ENCODE assay signal across 15 cellular contexts in the genomic region with DNA sequence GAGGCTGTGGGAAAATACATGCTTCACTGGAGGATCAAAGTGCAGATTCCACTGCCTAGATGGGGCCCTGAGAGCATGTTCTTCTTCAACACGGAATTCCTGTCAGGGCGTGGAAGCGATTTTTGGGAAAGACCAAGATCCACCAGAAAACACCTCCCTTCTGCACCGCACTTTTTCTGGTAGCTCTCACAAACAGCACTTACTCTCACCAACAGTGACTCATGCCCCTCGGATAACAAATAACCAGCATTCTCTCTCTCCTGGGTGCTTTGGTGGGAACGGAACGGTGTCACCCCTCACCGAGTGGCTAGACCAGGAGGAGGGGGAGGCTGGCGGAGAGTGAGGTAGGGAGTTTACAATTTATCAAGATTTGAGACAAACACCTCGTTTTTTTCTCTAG. TPM values are rescaled to one million over a fixed set of nuclear protein-coding genes. Genes with fewer than 3 reads are reported as not detected.
DNase-seq lines count a peak whose midpoint lies in the region; ATAC-seq and TF ChIP-seq lines count a peak whose summit lies in the region.
"Had no signal": no experiment of that assay in that cellular context is flagged by ENCODE, and none has a peak within 500 bp of the region (broad histone marks: within the 10 kb centered on the region; RNA-seq: fewer than 3 reads in every experiment).

No MANE protein-coding gene starts in this region.

- H3K27ac ChIP-seq in H9 (ENCODE audit: insufficient read length, low read depth, low read length) (no peak overlapping the region), iPS-20b (ENCODE audit: low read length) (no peak overlapping the region), suprapubic skin (no peak overlapping the region)

- in situ Hi-C loops in astrocyte of the spinal cord (cut with HindIII; ENCODE audit: low sequenced_read_pairs): no loop called here

- peak overlapping the region in 1 of 2 experiments; percentile 10; a peak in 1 of 5 replicates for H3K4me3 Mint-ChIP-seq in H9
- H3K4me3 Mint-ChIP-seq: activated naive CD4-positive, alpha-beta T cell treated with anti-CD3 and anti-CD28 coated beads, Interleukin-2, amount 10 ng/mL, durations not matched to agents 7 days and 5 days had no signal

- no peak overlapping the region for H4K91ac ChIP-seq in H9 (ENCODE audit: insufficient read length, low read depth, low read length)

- H3K36me3 ChIP-seq in iPS-20b (ENCODE audit: insufficient read depth, low read depth, low read length): no peaks in the 10 kb centered on the region
- no peaks in the 10 kb centered on the region for H3K36me3 ChIP-seq in suprapubic skin

- H3K79me2 ChIP-seq in H9 (ENCODE audit: insufficient read depth, low read length): no peaks in the 10 kb centered on the region

- TF ChIP-seq EP300 in suprapubic skin (IDR thresholded peaks at IDR 0.05): no peak

- peak overlapping the region in 2 of 3 experiments; percentile 16 to 29; a peak in 2 of 7 replicates for H3K27ac Mint-ChIP-seq in H9
- H3K27ac Mint-ChIP-seq: activated naive CD4-positive, alpha-beta T cell treated with anti-CD3 and anti-CD28 coated beads, Interleukin-2, amount 10 ng/mL, durations not matched to agents 7 days and 5 days had no signal

- WGBS in H9 (ENCODE audit: extremely low coverage, insufficient read length, low lambda C conversion rate): no CpG with 5 or more reads among the region's 10 CpGs
- 59% methylated on average over 10 of the region's 10 CpGs for WGBS in suprapubic skin

- no peak overlapping the region for H3K4ac ChIP-seq in H9 (ENCODE audit: low read depth, low read length)

- H3K9me3 Mint-ChIP-seq in H9: no peaks in the 10 kb centered on the region

- intact Hi-C loops in sciatic nerve (cut with DNase I): no loop called here

- H3K56ac ChIP-seq in H9 (ENCODE audit: insufficient read length, low read depth, low read length): no peak overlapping the region

- H2BK120ac ChIP-seq in H9 (ENCODE audit: low read depth, low read length, poor library complexity, severe bottlenecking): no peak overlapping the region

- H3K27me3 Mint-ChIP-seq in H9 (ENCODE audit: low read depth): no peaks in the 10 kb centered on the region; the same call in 1 of the 2 replicates
- H3K27me3 Mint-ChIP-seq: activated naive CD4-positive, alpha-beta T cell treated with anti-CD3 and anti-CD28 coated beads, Interleukin-2, amount 10 ng/mL, durations not matched to agents 7 days and 5 days had no signal

- H3K9ac ChIP-seq in H9 (ENCODE audit: extremely low read depth, insufficient read length, low read length) (no peak overlapping the region), iPS-20b (ENCODE audit: low read depth, low read length) (peak overlapping the region; percentile 26; the same call in 1 of the 2 replicates)

- H3K9me3 ChIP-seq in H9 (ENCODE audit: control insufficient read depth, low read depth, low read length) (no peaks in the 10 kb centered on the region), iPS-20b (ENCODE audit: insufficient read depth, low read depth, low read length) (no peaks in the 10 kb centered on the region), suprapubic skin (no peaks in the 10 kb centered on the region)

- H3K4me1 Mint-ChIP-seq in H9: peaks cover 12 to 14% of the 10 kb centered on the region in 2 experiments
- H3K4me1 Mint-ChIP-seq: activated naive CD4-positive, alpha-beta T cell treated with anti-CD3 and anti-CD28 coated beads, Interleukin-2, amount 10 ng/mL, durations not matched to agents 7 days and 5 days had no signal

- H4K8ac ChIP-seq in H9 (replicated peaks; ENCODE audit: insufficient read length, low read depth, low read length): no peak overlapping the region

- H3K4me1 ChIP-seq in H9 (ENCODE audit: insufficient read depth, low read length) (peaks cover 5% of the 10 kb centered on the region; the same call in 1 of the 2 replicates), iPS-20b (ENCODE audit: insufficient read depth, low read length) (peaks cover 17% of the 10 kb centered on the region), suprapubic skin (no peaks in the 10 kb centered on the region)

- H2BK20ac ChIP-seq in H9 (ENCODE audit: low read depth, low read length, poor library complexity, severe bottlenecking): no peak overlapping the region

- no peaks in the 10 kb centered on the region for H3K27me3 ChIP-seq in H9 (ENCODE audit: insufficient read depth, low read length)
- H3K27me3 ChIP-seq in iPS-20b (ENCODE audit: insufficient read depth, low read length): no peaks in the 10 kb centered on the region
- no peaks in the 10 kb centered on the region for H3K27me3 ChIP-seq in suprapubic skin

- TF ChIP-seq POLR2A in suprapubic skin (IDR thresholded peaks at IDR 0.05): no peak

- no peaks in the 10 kb centered on the region for H4K20me1 ChIP-seq in H9 (ENCODE audit: control insufficient read depth, insufficient read depth, insufficient read length)

- no peaks in the 10 kb centered on the region for H3K79me1 ChIP-seq in H9 (ENCODE audit: insufficient read depth, low read depth, low read length, poor library complexity, severe bottlenecking)

- no peak overlapping the region for H3K23ac ChIP-seq in H9 (ENCODE audit: insufficient read length, low read depth, low read length)

- no peak overlapping the region for H2AK5ac ChIP-seq in H9 (ENCODE audit: insufficient read length, low read length)

- no peaks in the 10 kb centered on the region for H3K23me2 ChIP-seq in H9 (ENCODE audit: insufficient read length, low read depth, low read length, poor library complexity, severe bottlenecking)

- peak; percentile 56 for DNase-seq in H9
- DNase-seq in astrocyte of the spinal cord (ENCODE audit: low read depth, low spot score): peak; percentile 23
- DNase-seq in sciatic nerve (ENCODE audit: low spot score): no peak
- DNase-seq in stimulated activated CD4-positive, alpha-beta T cell treated with anti-CD3 and anti-CD28 coated beads, Interleukin-4, amount 100 ng/mL, for 4 hours: no peak
- DNase-seq in DMS 273 treated with DMSO at 0.1 percent for 48 hours (lab: John Stamatoyannopoulos, UW): no peak
- DNase-seq in suprapubic skin (ENCODE audit: low spot score in 2 of 2): no peak
- DNase-seq in NCI-H82 (lab: John Stamatoyannopoulos, UW): no peak
- DNase-seq: activated CD4-positive, alpha-beta T cell treated with anti-CD3 and anti-CD28 coated beads, Interleukin-2, amount 50 U/mL, for 1 hour; activated naive CD4-positive, alpha-beta T cell treated with anti-CD3 and anti-CD28 coated beads, Interleukin-2, amount 10 ng/mL, durations not matched to agents 7 days and 5 days; effector memory CD4-positive, alpha-beta T cell; MV-4-11; NCI-H69; occipital lobe had no signal

- H3K4me2 ChIP-seq in H9 (ENCODE audit: insufficient read depth, insufficient read length, low read length): peak overlapping the region; percentile 36

- H3K4me3 ChIP-seq in astrocyte of the spinal cord (ENCODE audit: low read depth, low read length): no peak overlapping the region
- H3K4me3 ChIP-seq in iPS-20b (ENCODE audit: low read length): peak overlapping the region; percentile 19; the same call in 1 of the 2 replicates
- H3K4me3 ChIP-seq in suprapubic skin: no peak overlapping the region

- no peak overlapping the region for H3K14ac ChIP-seq in H9 (ENCODE audit: insufficient read depth, low read length)

- H3T11ph ChIP-seq in H9 (ENCODE audit: low read length): no peak overlapping the region

- H3K18ac ChIP-seq in H9 (ENCODE audit: insufficient read length, low read depth, low read length): no peak overlapping the region

- ATAC-seq in sciatic nerve: peak; percentile 63
- ATAC-seq: HCT116 had no signal

- TF ChIP-seq CTCF in H9 (conservative IDR thresholded peaks at IDR 0.05) (no peak), astrocyte of the spinal cord (IDR thresholded peaks at IDR 0.05; ENCODE audit: low read depth, low read length) (no peak), suprapubic skin (IDR thresholded peaks at IDR 0.05) (no peak)

- no peak overlapping the region for H2BK5ac ChIP-seq in H9 (ENCODE audit: insufficient read length, low read length)

- H2BK12ac ChIP-seq in H9 (ENCODE audit: insufficient read length, low read depth, low read length): no peak overlapping the region

- no peaks in the 10 kb centered on the region for H3K36me3 Mint-ChIP-seq in H9 (ENCODE audit: insufficient read depth in 1 of 3, low read depth in 3 of 3)
- H3K36me3 Mint-ChIP-seq: activated naive CD4-positive, alpha-beta T cell treated with anti-CD3 and anti-CD28 coated beads, Interleukin-2, amount 10 ng/mL, durations not matched to agents 7 days and 5 days had no signal

- no peak overlapping the region for H2AFZ ChIP-seq in H9 (ENCODE audit: low read length)

- no peak overlapping the region for H4K5ac ChIP-seq in H9 (ENCODE audit: insufficient read length, low read depth, low read length)

- H2BK15ac ChIP-seq in H9 (ENCODE audit: low read depth, low read length): no peak overlapping the region

RNA-seq across cellular contexts. Expression of a gene that starts 40.1 kb away (rescaled TPM):
- total RNA-seq in H9 (2021) (0.39 and 0.77 TPM in 2 replicates), sciatic nerve (39.1 TPM), suprapubic skin (10 to 100 TPM in 1 of 4 donors, 1 to 10 TPM in 3; 2.0 to 11.3 (median 3.8) TPM)

Comparison
In these comparisons a context has a peak if more than half of its experiments do, and no peak if none do; other contexts are left out.
1. DNase-seq: peak in H9 (single experiment) and astrocyte of the spinal cord (single experiment); none in sciatic nerve (single experiment), stimulated activated CD4-positive, alpha-beta T cell treated with anti-CD3 and anti-CD28 coated beads, Interleukin-4, amount 100 ng/mL, for 4 hours (0 of 2), DMS 273 treated with DMSO at 0.1 percent for 48 hours (single experiment), suprapubic skin (0 of 2) and NCI-H82 (single experiment).